ENCODE assay signal across 31 cellular contexts in genomic region chr14:19823765-19824164, GRCh38. TPM values are rescaled to one million over a fixed set of nuclear protein-coding genes. Genes with fewer than 3 reads are reported as not detected.
DNase-seq lines count a peak whose midpoint lies in the region; ATAC-seq and TF ChIP-seq lines count a peak whose summit lies in the region.
"Had no signal": no experiment of that assay in that cellular context is flagged by ENCODE, and none has a peak within 500 bp of the region (broad histone marks: within the 10 kb centered on the region; RNA-seq: fewer than 3 reads in every experiment).

No MANE protein-coding gene starts in this region.

- WGBS in endodermal cell (ENCODE audit: insufficient coverage in 1 of 2, insufficient read length in 1 of 2), 2 experiments, result 0% methylated on average over 1 of the region's 1 CpG; no CpG with 5 or more reads in 1 of the 2 experiments
- WGBS in neuronal stem cell (ENCODE audit: extremely low coverage in 2 of 2, insufficient read length in 2 of 2, insufficient replicate concordance in 1 of 2), 2 donors, result no CpG with 5 or more reads among the region's 1 CpG

- no peak overlapping the region for H3K4me3 Mint-ChIP-seq in endodermal cell
- no peak overlapping the region for H3K4me3 Mint-ChIP-seq in Caco-2 (ENCODE audit: unreplicated experiment)
- H3K4me3 Mint-ChIP-seq: activated CD4-positive, alpha-beta memory T cell treated with anti-CD3 and anti-CD28 coated beads for 36 hours; activated naive CD4-positive, alpha-beta T cell treated with anti-CD3 and anti-CD28 coated beads, Interleukin-2, amount 50 U/mL, for 24 hours; CD8-positive, alpha-beta T cell; naive thymus-derived CD4-positive, alpha-beta T cell; T-cell had no signal

- no peak overlapping the region for H2BK15ac ChIP-seq in neuronal stem cell (ENCODE audit: low read length)

- no peak overlapping the region for H3K23ac ChIP-seq in neuronal stem cell (ENCODE audit: low read depth, low read length, poor library complexity)

- CTCF ChIA-PET in Caco-2 (lab: Charles Lee), result no interaction called here

- H3K27me3 ChIP-seq in endodermal cell (ENCODE audit: control insufficient read depth, insufficient read depth, low read length, poor library complexity, severe bottlenecking) (no peaks in the 10 kb centered on the region), Caco-2 (replicated peaks; ENCODE audit: control insufficient read depth, insufficient read depth, low read length) (no peaks in the 10 kb centered on the region), neuronal stem cell (ENCODE audit: control insufficient read depth in 3 of 3, insufficient read depth in 3 of 3, low read depth in 1 of 3, low read length in 3 of 3) (no peaks in the 10 kb centered on the region), BE2C (no peaks in the 10 kb centered on the region)
- H3K27me3 ChIP-seq: esophagus squamous epithelium, SJCRH30, testis, uterus had no signal

- peak; percentile 57 for ATAC-seq in omental fat pad (ENCODE audit: low FRiP score)
- ATAC-seq: activated CD4-positive, CD25-positive, alpha-beta regulatory T cell treated with anti-CD3 and anti-CD28 coated beads, Interleukin-2, amount 50 U/mL, for 24 hours; CD8-positive, alpha-beta T cell; K562; left ventricle myocardium superior; naive thymus-derived CD4-positive, alpha-beta T cell; Panc1; psoas muscle; T-cell had no signal

- H3K4me3 ChIP-seq in endodermal cell (ENCODE audit: low read length) (peak overlapping the region; percentile 29), Caco-2 (ENCODE audit: low read depth, low read length) (no peak overlapping the region), neuronal stem cell (ENCODE audit: low read length in 2 of 2) (no peak overlapping the region), BE2C (ENCODE audit: low read depth, low read length) (no peak overlapping the region)
- H3K4me3 ChIP-seq: esophagus squamous epithelium, K562, psoas muscle, SJCRH30, testis, uterus had no signal

- H3K4ac ChIP-seq in neuronal stem cell (ENCODE audit: low read length), result no peak overlapping the region

- H3K9ac ChIP-seq in endodermal cell (ENCODE audit: extremely low read depth, low read length, poor library complexity, severe bottlenecking), result no peak overlapping the region
- no peak overlapping the region for H3K9ac ChIP-seq in neuronal stem cell (ENCODE audit: low read depth, low read length, poor library complexity)

- no peaks in the 10 kb centered on the region for H3K79me1 ChIP-seq in neuronal stem cell (ENCODE audit: low read depth, low read length)

- no peak overlapping the region for H4K8ac ChIP-seq in neuronal stem cell (ENCODE audit: low read depth, low read length)

- DNase-seq in H4 (ENCODE audit: low spot score), result peak; percentile 53
- DNase-seq in NCI-H226, result peak; percentile 93
- no peak for DNase-seq in endodermal cell
- DNase-seq in omental fat pad (ENCODE audit: low spot score), result no peak
- no peak for DNase-seq in Caco-2
- DNase-seq in CD1c-positive myeloid dendritic cell (ENCODE audit: extremely low spot score), result no peak
- DNase-seq in neuronal stem cell (ENCODE audit: low spot score), result no peak
- DNase-seq in BE2C, result no peak
- DNase-seq: activated CD4-positive, alpha-beta memory T cell treated with anti-CD3 and anti-CD28 coated beads for 36 hours; activated CD8-positive, alpha-beta memory T cell treated with anti-CD3 and anti-CD28 coated beads, Interleukin-2, amount 50 U/mL, for 48 hours; caudate nucleus; CD8-positive, alpha-beta T cell; DMS153; esophagus squamous epithelium; HCEC 1CT; left ventricle myocardium superior; naive thymus-derived CD4-positive, alpha-beta T cell; NCI-H524 treated with DMSO at 0.1 percent for 48 hours; nucleus accumbens; psoas muscle; SJCRH30; stimulated activated naive CD4-positive, alpha-beta T cell; T-cell; testis; uterus had no signal

- H2BK12ac ChIP-seq in neuronal stem cell (ENCODE audit: low read length), result no peak overlapping the region

- no peak overlapping the region for H3K4me2 ChIP-seq in neuronal stem cell (ENCODE audit: insufficient read depth, low read length, poor library complexity, severe bottlenecking)

- intact Hi-C loops in Caco-2 (cut with micrococcal nuclease; ENCODE audit: unreplicated experiment), result no loop called here

- H3K27ac Mint-ChIP-seq in endodermal cell (no peak overlapping the region), Caco-2 (ENCODE audit: unreplicated experiment) (no peak overlapping the region)
- H3K27ac Mint-ChIP-seq: activated CD4-positive, alpha-beta memory T cell treated with anti-CD3 and anti-CD28 coated beads for 36 hours; activated naive CD4-positive, alpha-beta T cell treated with anti-CD3 and anti-CD28 coated beads, Interleukin-2, amount 50 U/mL, for 24 hours; activated T-helper 2 cell treated with anti-CD3 and anti-CD28 coated beads, Interferon-gamma antibody, Interleukin-2, Interleukin-4, amounts not matched to agents 10 μg/mL and 5 μg/mL and 100 μg/mL, durations not matched to agents 14 hours and 24 hours and 36 hours; CD8-positive, alpha-beta T cell; naive thymus-derived CD4-positive, alpha-beta T cell; T-cell had no signal

- no TSS peak for BruUV-seq in Caco-2 (replicated peaks; lab: Mats Ljungman, UMichigan)

- H3K14ac ChIP-seq in neuronal stem cell (ENCODE audit: low read length), result no peak overlapping the region

- H2BK120ac ChIP-seq in neuronal stem cell (ENCODE audit: low read depth, low read length), result no peak overlapping the region

- H3K4me1 Mint-ChIP-seq in endodermal cell (no peaks in the 10 kb centered on the region), Caco-2 (ENCODE audit: low read depth, unreplicated experiment) (no peaks in the 10 kb centered on the region)
- H3K4me1 Mint-ChIP-seq: activated naive CD4-positive, alpha-beta T cell treated with anti-CD3 and anti-CD28 coated beads, Interleukin-2, amount 50 U/mL, for 24 hours; naive thymus-derived CD4-positive, alpha-beta T cell; T-cell had no signal

- no peak overlapping the region for H2AFZ ChIP-seq in neuronal stem cell (ENCODE audit: low read length)

- no peak overlapping the region for H3K18ac ChIP-seq in neuronal stem cell (ENCODE audit: low read length)

- H4K91ac ChIP-seq in neuronal stem cell (ENCODE audit: low read depth, low read length, poor library complexity), result no peak overlapping the region

- H3K36me3 ChIP-seq in endodermal cell (ENCODE audit: control insufficient read depth, insufficient read depth, low read length) (no peaks in the 10 kb centered on the region), Caco-2 (ENCODE audit: control insufficient read depth, insufficient read depth, low read length) (no peaks in the 10 kb centered on the region), neuronal stem cell (replicated peaks in 1 of 2; ENCODE audit: control insufficient read depth in 2 of 2, insufficient read depth in 2 of 2, low read length in 2 of 2) (no peaks in the 10 kb centered on the region), BE2C (no peaks in the 10 kb centered on the region)
- H3K36me3 ChIP-seq: esophagus squamous epithelium, SJCRH30, uterus had no signal

- POLR2A ChIA-PET in Caco-2 (lab: Charles Lee), result no interaction called here

- H3K9me3 ChIP-seq in endodermal cell (ENCODE audit: control insufficient read depth, low read length) (peaks cover 75% of the 10 kb centered on the region), Caco-2 (no peaks in the 10 kb centered on the region), neuronal stem cell (replicated peaks in 1 of 2; ENCODE audit: control insufficient read depth in 2 of 2, insufficient read depth in 1 of 2, low read depth in 1 of 2, low read length in 2 of 2) (no peaks in the 10 kb centered on the region), BE2C (no peaks in the 10 kb centered on the region)
- H3K9me3 ChIP-seq: psoas muscle, SJCRH30, testis, uterus had no signal

- TF ChIP-seq CTCF in endodermal cell (conservative IDR thresholded peaks at IDR 0.05) (no peak), omental fat pad (IDR thresholded peaks at IDR 0.05) (no peak), Caco-2 (IDR thresholded peaks at IDR 0.05; ENCODE audit: insufficient read depth in 1 of 2, low read depth in 1 of 2, low read length in 1 of 2, severe bottlenecking in 1 of 2, unreplicated experiment in 1 of 2) (no peak), BE2C (IDR thresholded peaks at IDR 0.05; ENCODE audit: low read depth, low read length) (no peak)

- peaks cover 5% of the 10 kb centered on the region for H3K36me3 Mint-ChIP-seq in endodermal cell (ENCODE audit: low read depth)
- H3K36me3 Mint-ChIP-seq in Caco-2 (ENCODE audit: insufficient read depth, unreplicated experiment), result no peaks in the 10 kb centered on the region
- H3K36me3 Mint-ChIP-seq: activated CD4-positive, alpha-beta memory T cell treated with anti-CD3 and anti-CD28 coated beads for 36 hours; activated naive CD4-positive, alpha-beta T cell treated with anti-CD3 and anti-CD28 coated beads, Interleukin-2, amount 50 U/mL, for 24 hours; CD8-positive, alpha-beta T cell; T-cell had no signal

- H3K27me3 Mint-ChIP-seq in endodermal cell (ENCODE audit: insufficient read depth), result no peaks in the 10 kb centered on the region
- peaks cover 2% of the 10 kb centered on the region for H3K27me3 Mint-ChIP-seq in Caco-2 (ENCODE audit: insufficient read depth, unreplicated experiment)
- H3K27me3 Mint-ChIP-seq: activated CD4-positive, alpha-beta memory T cell treated with anti-CD3 and anti-CD28 coated beads for 36 hours had no signal

- H3K27ac ChIP-seq in endodermal cell (ENCODE audit: low read depth, low read length), result no peak overlapping the region
- no peak overlapping the region for H3K27ac ChIP-seq in neuronal stem cell (replicated peaks; ENCODE audit: low read length)
- H3K27ac ChIP-seq: esophagus squamous epithelium, psoas muscle, SJCRH30, testis, uterus had no signal

- H3K9me3 Mint-ChIP-seq in endodermal cell (peaks cover 6% of the 10 kb centered on the region), Caco-2 (ENCODE audit: unreplicated experiment) (no peaks in the 10 kb centered on the region)

- no peak overlapping the region for H2AK5ac ChIP-seq in neuronal stem cell (ENCODE audit: low read depth, low read length)

- no peak overlapping the region for H2BK5ac ChIP-seq in neuronal stem cell (ENCODE audit: low read length)

- H3K4me1 ChIP-seq in endodermal cell (ENCODE audit: control insufficient read depth, insufficient read depth, low read length), result no peaks in the 10 kb centered on the region
- no peaks in the 10 kb centered on the region for H3K4me1 ChIP-seq in Caco-2
- H3K4me1 ChIP-seq in neuronal stem cell (ENCODE audit: control insufficient read depth in 2 of 2, insufficient read depth in 1 of 2, low read depth in 1 of 2, low read length in 2 of 2), result no peaks in the 10 kb centered on the region
- no peaks in the 10 kb centered on the region for H3K4me1 ChIP-seq in BE2C
- H3K4me1 ChIP-seq: esophagus squamous epithelium, psoas muscle, SJCRH30, testis, uterus had no signal

RNA-seq across cellular contexts. Expression of gene OR4N2, which starts 20.2 kb away (rescaled TPM):
- 0.14 TPM in 1 of 2 replicates, not detected in the other for total RNA-seq in H4 (2014; rRNA removed; shearing (Covaris generic))
- total RNA-seq in endodermal cell (not detected), omental fat pad (under 1 TPM in 1 of 4 donors, not detected in 3; 0.09 TPM), Caco-2 (2022) (not detected in 2 replicates)
- polyA plus RNA-seq in endodermal cell (2013, experiment 1 of 2), result not detected
- not detected for polyA plus RNA-seq in endodermal cell (2013, experiment 2 of 2)
- not detected for polyA plus RNA-seq in neuronal stem cell (2013, experiment 1 of 2)
- not detected for polyA plus RNA-seq in neuronal stem cell (2013, experiment 2 of 2)
- not detected for polyA plus RNA-seq in BE2C (2012; ENCODE audit: insufficient read depth, insufficient read length, low read depth)
- total RNA-seq: activated CD4-positive, alpha-beta memory T cell treated with anti-CD3 and anti-CD28 coated beads for 36 hours; activated T-helper 2 cell treated with anti-CD3 and anti-CD28 coated beads, Interferon-gamma antibody, Interleukin-2, Interleukin-4, amounts not matched to agents 10 μg/mL and 5 μg/mL and 100 μg/mL, durations not matched to agents 14 hours and 24 hours and 36 hours; CD8-positive, alpha-beta T cell; esophagus squamous epithelium; G401; K562; left ventricle myocardium superior; naive thymus-derived CD4-positive, alpha-beta T cell; psoas muscle; SJCRH30; T-cell; uterus had no signal
- polyA plus RNA-seq: K562; naive thymus-derived CD4-positive, alpha-beta T cell; psoas muscle had no signal

RNA-seq across cellular contexts. Expression of gene OR4M1, which starts 50.5 kb away (rescaled TPM):
- total RNA-seq in H4 (2014; rRNA removed; shearing (Covaris generic)), result 0.87 TPM in 1 of 2 replicates, not detected in the other
- not detected for total RNA-seq in endodermal cell
- not detected for polyA plus RNA-seq in endodermal cell (2013, experiment 1 of 2)
- not detected for polyA plus RNA-seq in endodermal cell (2013, experiment 2 of 2)
- total RNA-seq in omental fat pad, result not detected
- not detected in 2 replicates for total RNA-seq in Caco-2 (2022)
- not detected for polyA plus RNA-seq in neuronal stem cell (2013, experiment 1 of 2)
- polyA plus RNA-seq in neuronal stem cell (2013, experiment 2 of 2), result not detected
- polyA plus RNA-seq in BE2C (2012; ENCODE audit: insufficient read depth, insufficient read length, low read depth), result not detected
- total RNA-seq: activated CD4-positive, alpha-beta memory T cell treated with anti-CD3 and anti-CD28 coated beads for 36 hours; activated T-helper 2 cell treated with anti-CD3 and anti-CD28 coated beads, Interferon-gamma antibody, Interleukin-2, Interleukin-4, amounts not matched to agents 10 μg/mL and 5 μg/mL and 100 μg/mL, durations not matched to agents 14 hours and 24 hours and 36 hours; CD8-positive, alpha-beta T cell; esophagus squamous epithelium; G401; K562; left ventricle myocardium superior; naive thymus-derived CD4-positive, alpha-beta T cell; psoas muscle; SJCRH30; T-cell; uterus had no signal
- polyA plus RNA-seq: K562; naive thymus-derived CD4-positive, alpha-beta T cell; psoas muscle had no signal

RNA-seq across cellular contexts. Expression of gene OR4K2, which starts 51.2 kb away (rescaled TPM):
- not detected in 2 replicates for total RNA-seq in H4 (2014; rRNA removed; shearing (Covaris generic))
- total RNA-seq in endodermal cell (not detected), omental fat pad (not detected), Caco-2 (2022) (not detected in 2 replicates)
- polyA plus RNA-seq in endodermal cell (2013, experiment 1 of 2), result not detected
- not detected for polyA plus RNA-seq in endodermal cell (2013, experiment 2 of 2)
- not detected for polyA plus RNA-seq in neuronal stem cell (2013, experiment 1 of 2)
- not detected for polyA plus RNA-seq in neuronal stem cell (2013, experiment 2 of 2)
- polyA plus RNA-seq in BE2C (2012; ENCODE audit: insufficient read depth, insufficient read length, low read depth), result not detected
- total RNA-seq: activated CD4-positive, alpha-beta memory T cell treated with anti-CD3 and anti-CD28 coated beads for 36 hours; activated T-helper 2 cell treated with anti-CD3 and anti-CD28 coated beads, Interferon-gamma antibody, Interleukin-2, Interleukin-4, amounts not matched to agents 10 μg/mL and 5 μg/mL and 100 μg/mL, durations not matched to agents 14 hours and 24 hours and 36 hours; CD8-positive, alpha-beta T cell; esophagus squamous epithelium; G401; K562; left ventricle myocardium superior; naive thymus-derived CD4-positive, alpha-beta T cell; psoas muscle; SJCRH30; T-cell; uterus had no signal
- polyA plus RNA-seq: K562; naive thymus-derived CD4-positive, alpha-beta T cell; psoas muscle had no signal

Comparison
In these comparisons a context has a peak if more than half of its experiments do, and no peak if none do; other contexts are left out.
1. DNase-seq: peak in H4 (single experiment) and NCI-H226 (single experiment); none in endodermal cell (single experiment), omental fat pad (single experiment), Caco-2 (0 of 2), CD1c-positive myeloid dendritic cell (single experiment), neuronal stem cell (single experiment) and BE2C (single experiment).